ENCODE assay signal across 1 cellular context in the genomic region with DNA sequence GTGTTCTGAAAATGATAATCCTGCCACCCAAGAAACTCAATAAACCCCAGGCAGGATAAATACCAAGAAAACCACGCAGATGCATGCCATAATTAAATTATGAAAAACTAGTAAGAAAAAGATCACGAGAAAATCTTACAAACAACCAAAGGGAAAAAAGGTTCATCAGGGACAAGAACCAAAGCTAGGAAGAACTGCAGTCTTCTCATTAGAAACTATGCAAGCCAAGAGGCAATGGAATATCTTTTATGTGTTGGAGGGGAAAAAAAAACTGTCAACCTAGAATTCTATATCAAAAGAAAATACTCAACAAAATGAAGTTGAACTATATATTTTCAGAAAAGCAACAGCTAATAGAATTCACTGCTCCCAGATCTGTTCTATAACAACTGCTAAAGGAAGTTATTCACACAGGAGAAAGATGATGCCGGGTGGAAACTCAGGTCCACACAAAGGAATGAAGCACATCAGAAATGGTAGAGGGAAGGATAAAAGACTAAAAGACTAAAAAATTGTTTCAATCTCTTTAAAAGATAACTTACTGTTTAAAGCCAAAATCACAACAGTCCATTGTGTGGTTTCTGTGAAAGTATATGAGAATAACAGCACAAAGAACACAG.
TF ChIP-seq lines count a peak whose summit lies in the region.

No MANE protein-coding gene starts in this region.

TF ChIP-seq in A549, 52 proteins besides CTCF, POLR2A, EP300 and RAD21 (continued from another document):
- TF ChIP-seq MAFK (IDR thresholded peaks at IDR 0.05; ENCODE audit: partially characterized antibody) (no peak), FOSB (CRISPR knock-in tag; IDR thresholded peaks at IDR 0.05) (no peak), KDM1A (IDR thresholded peaks at IDR 0.05; ENCODE audit: low read depth) (no peak), RCOR1 (IDR thresholded peaks at IDR 0.05; ENCODE audit: low read depth, low read length) (no peak), CEBPB (IDR thresholded peaks at IDR 0.05) (no peak), ELK1 (IDR thresholded peaks at IDR 0.05; ENCODE audit: low read depth, low read length) (no peak)
- TF ChIP-seq, protein P1, sequence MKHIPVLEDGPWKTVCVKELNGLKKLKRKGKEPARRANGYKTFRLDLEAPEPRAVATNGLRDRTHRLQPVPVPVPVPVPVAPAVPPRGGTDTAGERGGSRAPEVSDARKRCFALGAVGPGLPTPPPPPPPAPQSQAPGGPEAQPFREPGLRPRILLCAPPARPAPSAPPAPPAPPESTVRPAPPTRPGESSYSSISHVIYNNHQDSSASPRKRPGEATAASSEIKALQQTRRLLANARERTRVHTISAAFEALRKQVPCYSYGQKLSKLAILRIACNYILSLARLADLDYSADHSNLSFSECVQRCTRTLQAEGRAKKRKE (CRISPR knock-in tag; IDR thresholded peaks at IDR 0.05; ENCODE audit: low read depth) = no peak
